Comparison of ENCODE assay signal across 3 cellular contexts in genomic region chr22:18987114-18987513, GRCh38. TPM values are rescaled to one million over a fixed set of nuclear protein-coding genes. Genes with fewer than 3 reads are reported as not detected.
"Had no signal": no experiment of that assay in that cellular context is flagged by ENCODE, and none has a peak within 500 bp of the region (broad histone marks: within the 10 kb centered on the region; RNA-seq: fewer than 3 reads in every experiment).

No MANE protein-coding gene starts in this region.

RNA-seq across cellular contexts. Expression of gene PRODH, which starts 51.0 kb away (rescaled TPM):
- total RNA-seq: OCI-LY7, RPMI7951, SJSA1 had no signal
